7 cellular contexts compared by ENCODE assay signal in genomic region chr2:113625906-113626305, GRCh38. TPM values are rescaled to one million over a fixed set of nuclear protein-coding genes. Genes with fewer than 3 reads are reported as not detected.
A peak's percentile ranks its signal among the peaks of the same experiment; 100 is the strongest.
DNase-seq lines count a peak whose midpoint lies in the region; ATAC-seq and TF ChIP-seq lines count a peak whose summit lies in the region.
"Not testable (repeated sequence)": the region's sequence is repeated elsewhere in the genome, so short reads cannot be mapped to it uniquely, and the experiment has no call there.

No MANE protein-coding gene starts in this region.

- H3K4me3 ChIP-seq in IMR-90 (ENCODE audit: insufficient read depth, low read depth, low read length) = not testable (repeated sequence)
- peak overlapping the region; percentile 47 for H3K4me3 ChIP-seq in skeletal muscle satellite cell (ENCODE audit: low read length)

- not testable (repeated sequence) for H3K27me3 ChIP-seq in IMR-90 (ENCODE audit: control insufficient read depth, insufficient read depth, low read length); skeletal muscle satellite cell (ENCODE audit: control insufficient read depth, insufficient read depth, low read length)

- H2AK9ac ChIP-seq in IMR-90 (replicated peaks; ENCODE audit: low read depth, low read length, poor library complexity) = not testable (repeated sequence)

- ATAC-seq in IMR-90 (ENCODE audit: low read depth); T-cell (replicated peaks in 1 of 4): not testable (repeated sequence)

- H3K23ac ChIP-seq in IMR-90 (ENCODE audit: low read depth, low read length) = not testable (repeated sequence)

- peak overlapping the region; percentile 62; the same call in 1 of the 2 replicates for H3K4me2 ChIP-seq in IMR-90 (ENCODE audit: low read depth, low read length)
- peak overlapping the region; percentile 56 for H3K4me2 ChIP-seq in skeletal muscle satellite cell (ENCODE audit: low read length)

- intact Hi-C loops in Calu3 (cut with micrococcal nuclease; ENCODE audit: unreplicated experiment); IMR-90 (cut with micrococcal nuclease); activated naive CD4-positive, alpha-beta T cell treated with anti-CD3 and anti-CD28 coated beads for 36 hours (cut with micrococcal nuclease); dendritic cell treated with granulocyte-macrophage colony-stimulating factor and Interleukin-4, amounts not matched to agents 40 ng/mL and 50 ng/mL, for 4 days (cut with micrococcal nuclease): not testable (repeated sequence)

- H2AK5ac ChIP-seq in IMR-90 (ENCODE audit: low read depth, low read length) = not testable (repeated sequence)

- not testable (repeated sequence) for DNase-seq in Calu3; IMR-90; T-cell; activated naive CD4-positive, alpha-beta T cell treated with anti-CD3 and anti-CD28 coated beads for 36 hours; mesothelial cell of epicardium (ENCODE audit: low spot score in 2 of 2, unreplicated experiment in 2 of 2)

- not testable (repeated sequence) for H2BK20ac ChIP-seq in IMR-90 (ENCODE audit: low read depth, low read length)

- H2BK15ac ChIP-seq in IMR-90 (ENCODE audit: low read depth, low read length) = not testable (repeated sequence)

- not testable (repeated sequence) for H4K20me1 ChIP-seq in IMR-90 (ENCODE audit: insufficient read depth, low read length)

- not testable (repeated sequence) for H2BK5ac ChIP-seq in IMR-90 (ENCODE audit: low read depth, low read length, poor library complexity, severe bottlenecking)

- BruUV-seq in Calu3 (replicated peaks; lab: Mats Ljungman, UMichigan); IMR-90 (replicated peaks; lab: Mats Ljungman, UMichigan): not testable (repeated sequence)

- H3K18ac ChIP-seq in IMR-90 (ENCODE audit: low read depth, low read length) = not testable (repeated sequence)

- H3K27me3 Mint-ChIP-seq in Calu3 (ENCODE audit: unreplicated experiment); T-cell; activated naive CD4-positive, alpha-beta T cell treated with anti-CD3 and anti-CD28 coated beads for 36 hours (ENCODE audit: low read depth); dendritic cell treated with granulocyte-macrophage colony-stimulating factor and Interleukin-4, amounts not matched to agents 40 ng/mL and 50 ng/mL, for 4 days; mesothelial cell of epicardium (ENCODE audit: low read depth): not testable (repeated sequence)

- CTCF ChIA-PET in Calu3 (lab: Charles Lee); IMR-90 (lab: Yijun Ruan, JAX); T-cell (lab: Charles Lee); activated naive CD4-positive, alpha-beta T cell treated with anti-CD3 and anti-CD28 coated beads for 36 hours (lab: Charles Lee): not testable (repeated sequence)

- H3K27ac Mint-ChIP-seq in Calu3 (ENCODE audit: unreplicated experiment); activated naive CD4-positive, alpha-beta T cell treated with anti-CD3 and anti-CD28 coated beads for 36 hours; mesothelial cell of epicardium: not testable (repeated sequence)
- peak overlapping the region in 1 of 2 donors; percentile 27 for H3K27ac Mint-ChIP-seq in T-cell
- peak overlapping the region; percentile 80 for H3K27ac Mint-ChIP-seq in dendritic cell treated with granulocyte-macrophage colony-stimulating factor and Interleukin-4, amounts not matched to agents 40 ng/mL and 50 ng/mL, for 4 days

- POLR2A ChIA-PET in IMR-90 (lab: Charles Lee; ENCODE audit: unreplicated experiment); T-cell (lab: Charles Lee): not testable (repeated sequence)

- H3K9me3 Mint-ChIP-seq in Calu3 (ENCODE audit: low read depth, unreplicated experiment); T-cell; activated naive CD4-positive, alpha-beta T cell treated with anti-CD3 and anti-CD28 coated beads for 36 hours; dendritic cell treated with granulocyte-macrophage colony-stimulating factor and Interleukin-4, amounts not matched to agents 40 ng/mL and 50 ng/mL, for 4 days; mesothelial cell of epicardium: not testable (repeated sequence)

- not testable (repeated sequence) for H3K9ac ChIP-seq in IMR-90 (ENCODE audit: low read depth, low read length); skeletal muscle satellite cell (ENCODE audit: low read depth, low read length)

- not testable (repeated sequence) for H3K4ac ChIP-seq in IMR-90 (ENCODE audit: low read depth, low read length)

- H3K27ac ChIP-seq in IMR-90 (ENCODE audit: insufficient read depth, low read length) = not testable (repeated sequence)

- not testable (repeated sequence) for H3K14ac ChIP-seq in IMR-90 (replicated peaks; ENCODE audit: low read depth, low read length)

- peaks cover 16% of the 10 kb centered on the region for H3K36me3 Mint-ChIP-seq in Calu3 (ENCODE audit: insufficient read depth, unreplicated experiment)
- H3K36me3 Mint-ChIP-seq in T-cell; activated naive CD4-positive, alpha-beta T cell treated with anti-CD3 and anti-CD28 coated beads for 36 hours (ENCODE audit: low read depth); mesothelial cell of epicardium: not testable (repeated sequence)
- peaks cover 31% of the 10 kb centered on the region for H3K36me3 Mint-ChIP-seq in dendritic cell treated with granulocyte-macrophage colony-stimulating factor and Interleukin-4, amounts not matched to agents 40 ng/mL and 50 ng/mL, for 4 days (ENCODE audit: low read depth)

- TF ChIP-seq RAD21 in IMR-90 (IDR thresholded peaks at IDR 0.05; ENCODE audit: low read length) = not testable (repeated sequence)

- H3K4me3 Mint-ChIP-seq in Calu3 (ENCODE audit: low read depth, unreplicated experiment) = peak overlapping the region; percentile 88
- peak overlapping the region in 2 of 3 donors; percentile 28 to 39 for H3K4me3 Mint-ChIP-seq in T-cell
- H3K4me3 Mint-ChIP-seq in activated naive CD4-positive, alpha-beta T cell treated with anti-CD3 and anti-CD28 coated beads for 36 hours = peak overlapping the region; percentile 32
- H3K4me3 Mint-ChIP-seq in dendritic cell treated with granulocyte-macrophage colony-stimulating factor and Interleukin-4, amounts not matched to agents 40 ng/mL and 50 ng/mL, for 4 days = peak overlapping the region; percentile 49
- peak overlapping the region; percentile 15 for H3K4me3 Mint-ChIP-seq in mesothelial cell of epicardium

- 90% methylated on average over 2 of the region's 10 CpGs; no CpG with 5 or more reads in 1 of the 2 experiments for WGBS in IMR-90 (ENCODE audit: extremely low coverage in 2 of 2, insufficient read length in 1 of 2), 2 experiments

- not testable (repeated sequence) for H2BK120ac ChIP-seq in IMR-90 (ENCODE audit: low read depth, low read length)

- H3K9me3 ChIP-seq in IMR-90 (ENCODE audit: control insufficient read depth, insufficient read depth, low read length); skeletal muscle satellite cell (replicated peaks; ENCODE audit: low read length): not testable (repeated sequence)

- H3K36me3 ChIP-seq in IMR-90 (ENCODE audit: control insufficient read depth, insufficient read depth, low read length); skeletal muscle satellite cell (ENCODE audit: insufficient read depth, low read length): not testable (repeated sequence)

- not testable (repeated sequence) for H2AFZ ChIP-seq in IMR-90 (replicated peaks; ENCODE audit: low read length, poor library complexity)

- H4K8ac ChIP-seq in IMR-90 (ENCODE audit: low read depth in 2 of 2, low read length in 2 of 2) = not testable (repeated sequence)

- H3K9me1 ChIP-seq in IMR-90 (ENCODE audit: insufficient read depth, low read length) = not testable (repeated sequence)

- TF ChIP-seq POLR2A in IMR-90 (IDR thresholded peaks at IDR 0.05; ENCODE audit: low read depth, low read length) = not testable (repeated sequence)

- not testable (repeated sequence) for TF ChIP-seq CTCF in Calu3 (IDR thresholded peaks at IDR 0.05; ENCODE audit: unreplicated experiment); IMR-90 (conservative IDR thresholded peaks at IDR 0.05; ENCODE audit: low read depth, low read length); mesothelial cell of epicardium (IDR thresholded peaks at IDR 0.05; ENCODE audit: unreplicated experiment)

- dilution Hi-C loops in IMR-90 (cut with HindIII; ENCODE audit: low sequenced_read_pairs, unreplicated experiment) = not testable (repeated sequence)

- not testable (repeated sequence) for H3K79me1 ChIP-seq in IMR-90 (ENCODE audit: low read depth in 1 of 2, low read length in 2 of 2)

- H4K5ac ChIP-seq in IMR-90 (ENCODE audit: low read depth, low read length) = not testable (repeated sequence)

- not testable (repeated sequence) for H3K56ac ChIP-seq in IMR-90 (ENCODE audit: extremely low read depth, insufficient read depth, low read length)

- in situ Hi-C loops in IMR-90 (cut with MboI; ENCODE audit: low sequenced_read_pairs) = not testable (repeated sequence)

- H3K4me1 ChIP-seq in IMR-90 (ENCODE audit: control insufficient read depth, insufficient read depth, low read length); skeletal muscle satellite cell (ENCODE audit: control insufficient read depth, insufficient read depth, low read length): not testable (repeated sequence)

- not testable (repeated sequence) for H4K91ac ChIP-seq in IMR-90 (ENCODE audit: insufficient read depth, low read depth, low read length)

- not testable (repeated sequence) for H3K4me1 Mint-ChIP-seq in Calu3 (ENCODE audit: low read depth, unreplicated experiment); mesothelial cell of epicardium
- H3K4me1 Mint-ChIP-seq in T-cell = peaks cover 9 to 19% (median 14%) of the 10 kb centered on the region in 3 donors
- H3K4me1 Mint-ChIP-seq in activated naive CD4-positive, alpha-beta T cell treated with anti-CD3 and anti-CD28 coated beads for 36 hours (ENCODE audit: low read depth) = peaks cover 12% of the 10 kb centered on the region
- peaks cover 27% of the 10 kb centered on the region for H3K4me1 Mint-ChIP-seq in dendritic cell treated with granulocyte-macrophage colony-stimulating factor and Interleukin-4, amounts not matched to agents 40 ng/mL and 50 ng/mL, for 4 days (ENCODE audit: low read depth)

RNA-seq across cellular contexts. Expression of gene RABL2A, which starts 1.2 kb away (rescaled TPM):
- total RNA-seq in Calu3 (2022) (25.6 and 29.6 TPM in 2 replicates), IMR-90 (2012; rRNA removed) (2.8 and 3.9 TPM in 2 replicates), T-cell (10 to 100 TPM; 28.5 to 52.0 (median 41.1) TPM), mesothelial cell of epicardium (39.5 to 44.2 TPM (median 41.8 TPM) in 3 replicates)
- polyA plus RNA-seq in IMR-90 (2012; rRNA removed) = 10.5 and 11.0 TPM in 2 replicates
- 10.4 and 12.1 TPM in 2 replicates for polyA plus RNA-seq in IMR-90 (2012; cell fraction: cytosol; rRNA removed)
- polyA plus RNA-seq in IMR-90 (2012; cell fraction: nucleus; rRNA removed; ENCODE audit: low replicate concordance) = 32.2 and 76.4 TPM in 2 replicates
- total RNA-seq in activated naive CD4-positive, alpha-beta T cell treated with anti-CD3 and anti-CD28 coated beads for 36 hours = 1 to 10 TPM; 9.2 TPM
- total RNA-seq in skeletal muscle satellite cell (2012; rRNA removed) = 4.4 and 9.4 TPM in 2 replicates

Comparison
In these comparisons a context has a peak if more than half of its experiments do, and no peak if none do; other contexts are left out.
1. H3K4me3 Mint-ChIP-seq: peak in every context shown above with its lines; median percentile 88 in Calu3; 49 in dendritic cell treated with granulocyte-macrophage colony-stimulating factor and Interleukin-4, amounts not matched to agents 40 ng/mL and 50 ng/mL, for 4 days; 34 in T-cell; 32 in activated naive CD4-positive, alpha-beta T cell treated with anti-CD3 and anti-CD28 coated beads for 36 hours; 15 in mesothelial cell of epicardium.